ENCODE assay signal across 33 cellular contexts in the genomic region with DNA sequence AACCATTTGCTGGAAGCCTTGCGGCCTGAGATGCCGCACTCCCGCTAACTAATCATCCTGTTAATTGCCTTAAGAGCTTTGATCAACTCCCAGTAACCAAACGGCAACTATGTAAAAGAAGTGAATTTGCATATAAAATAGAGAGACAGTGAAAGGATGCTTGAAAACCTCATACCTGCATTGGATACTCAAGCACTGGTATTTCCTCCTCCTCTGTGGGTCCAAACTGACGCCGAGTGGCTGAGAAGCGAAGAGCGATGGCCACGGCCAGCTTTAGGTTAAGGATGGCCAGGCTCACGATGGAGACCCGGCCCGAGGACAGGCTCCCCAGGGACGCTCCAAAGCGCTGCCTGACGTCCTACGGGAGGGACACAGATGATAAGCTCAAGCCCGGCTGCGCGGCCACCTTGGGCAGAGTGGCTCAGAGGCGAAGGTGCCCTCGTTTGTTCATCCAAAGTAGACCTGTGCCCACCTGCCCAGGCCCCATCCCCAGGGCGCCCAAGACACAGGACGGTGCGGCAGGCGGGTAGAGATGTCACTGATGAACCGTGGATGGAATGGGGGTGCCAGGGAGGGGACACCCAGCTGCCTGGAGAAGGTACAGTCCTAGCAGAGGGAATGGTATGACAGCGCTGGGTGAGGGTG.
"Had no signal": no experiment of that assay in that cellular context is flagged by ENCODE, and none has a peak within 500 bp of the region (broad histone marks: within the 10 kb centered on the region; RNA-seq: fewer than 3 reads in every experiment).

No MANE protein-coding gene starts in this region.

- H3K27me3 Mint-ChIP-seq: activated CD4-positive, alpha-beta memory T cell treated with anti-CD3 and anti-CD28 coated beads for 36 hours; activated CD4-positive, alpha-beta T cell treated with anti-CD3 and anti-CD28 coated beads, Interleukin-2, amount 10 ng/mL, durations not matched to agents 24 days and 14 days; activated naive CD4-positive, alpha-beta T cell treated with anti-CD3 and anti-CD28 coated beads, Interleukin-2, amount 50 U/mL, for 24 hours; activated naive CD8-positive, alpha-beta T cell treated with anti-CD3 and anti-CD28 coated beads, Interleukin-2, amount 50 U/mL, for 24 hours; activated T-helper 17 cell treated with anti-CD3 and anti-CD28 coated beads, Interleukin-2, amount 50 U/mL, for 72 hours; dendritic cell treated with granulocyte-macrophage colony-stimulating factor and Interleukin-4, amounts not matched to agents 40 ng/mL and 50 ng/mL, for 4 days; natural killer cell treated with Interleukin-12 subunit alpha and Interleukin-12 subunit beta and Interleukin-15 and Interleukin-18, amount 100 ng/mL, for 72 hours; stimulated activated naive B cell treated with anti-CD40 and anti-IgM and Interleukin-4, amounts not matched to agents 10 μg/mL and 1 μg/mL and 100 μg/mL, for 72 hours had no signal

- H3K36me3 ChIP-seq: WERI-Rb-1 had no signal

- H3K27ac Mint-ChIP-seq: activated CD4-positive, alpha-beta memory T cell treated with anti-CD3 and anti-CD28 coated beads for 36 hours; activated CD4-positive, alpha-beta T cell treated with anti-CD3 and anti-CD28 coated beads, Interleukin-2, amount 10 ng/mL, durations not matched to agents 24 days and 14 days; activated naive CD4-positive, alpha-beta T cell treated with anti-CD3 and anti-CD28 coated beads, Interleukin-2, amount 50 U/mL, for 24 hours; activated naive CD8-positive, alpha-beta T cell treated with anti-CD3 and anti-CD28 coated beads, Interleukin-2, amount 50 U/mL, for 24 hours; activated T-helper 17 cell treated with anti-CD3 and anti-CD28 coated beads, Interleukin-2, amount 50 U/mL, for 72 hours; dendritic cell treated with granulocyte-macrophage colony-stimulating factor and Interleukin-4, amounts not matched to agents 40 ng/mL and 50 ng/mL, for 4 days; natural killer cell treated with Interleukin-12 subunit alpha and Interleukin-12 subunit beta and Interleukin-15 and Interleukin-18, amount 100 ng/mL, for 72 hours; stimulated activated naive B cell treated with anti-CD40 and anti-IgM and Interleukin-4, amounts not matched to agents 10 μg/mL and 1 μg/mL and 100 μg/mL, for 72 hours; T-helper 1 cell treated with Interleukin-12 subunit alpha and Interleukin-12 subunit beta and Interleukin-4 antibody, amounts not matched to agents 30 μg/mL and 1 μg/mL, for 36 hours had no signal

- H3K4me3 ChIP-seq: esophagus squamous epithelium, lower lobe of right lung, pancreas, prostate gland, sigmoid colon, suprapubic skin, tibial artery had no signal

- FAIRE-seq: keratinocyte, pancreas, small intestine, TTC549 had no signal

- H3K4me3 Mint-ChIP-seq: activated CD4-positive, alpha-beta memory T cell treated with anti-CD3 and anti-CD28 coated beads for 36 hours; activated CD4-positive, alpha-beta T cell treated with anti-CD3 and anti-CD28 coated beads, Interleukin-2, amount 10 ng/mL, durations not matched to agents 24 days and 14 days; activated naive CD4-positive, alpha-beta T cell treated with anti-CD3 and anti-CD28 coated beads, Interleukin-2, amount 50 U/mL, for 24 hours; activated naive CD8-positive, alpha-beta T cell treated with anti-CD3 and anti-CD28 coated beads, Interleukin-2, amount 50 U/mL, for 24 hours; activated T-cell treated with anti-CD3 and anti-CD28 coated beads, Interleukin-2, amount 50 U/mL, for 4 hours; activated T-helper 17 cell treated with anti-CD3 and anti-CD28 coated beads, Interleukin-2, amount 50 U/mL, for 72 hours; dendritic cell treated with granulocyte-macrophage colony-stimulating factor and Interleukin-4, amounts not matched to agents 40 ng/mL and 50 ng/mL, for 4 days; natural killer cell treated with Interleukin-12 subunit alpha and Interleukin-12 subunit beta and Interleukin-15 and Interleukin-18, amount 100 ng/mL, for 72 hours; stimulated activated naive B cell treated with anti-CD40 and anti-IgM and Interleukin-4, amounts not matched to agents 10 μg/mL and 1 μg/mL and 100 μg/mL, for 72 hours; T-helper 1 cell treated with Interleukin-12 subunit alpha and Interleukin-12 subunit beta and Interleukin-4 antibody, amounts not matched to agents 30 μg/mL and 1 μg/mL, for 36 hours had no signal

- H3K4me1 ChIP-seq: pancreas had no signal

- H3K9me3 ChIP-seq: esophagus squamous epithelium, lower lobe of right lung, pancreas, prostate gland, sigmoid colon, suprapubic skin, tibial artery had no signal

- DNase-seq: activated CD4-positive, alpha-beta memory T cell treated with anti-CD3 and anti-CD28 coated beads for 36 hours; activated CD4-positive, alpha-beta T cell treated with anti-CD3 and anti-CD28 coated beads, Interleukin-2, amount 10 ng/mL, durations not matched to agents 24 days and 14 days; activated CD4-positive, CD25-positive, alpha-beta regulatory T cell treated with anti-CD3 and anti-CD28 coated beads, Interleukin-2, amount 50 U/mL, for 72 hours; activated gamma-delta T cell treated with Interleukin-2 at 50 U/mL for 16 hours; activated naive CD8-positive, alpha-beta T cell treated with anti-CD3 and anti-CD28 coated beads, Interleukin-2, amount 50 U/mL, for 24 hours; activated T-cell treated with anti-CD3 and anti-CD28 coated beads, Interleukin-2, amount 50 U/mL, for 4 hours; amygdala; caudate nucleus; esophagus squamous epithelium; foreskin melanocyte; lower lobe of right lung; mesendoderm; retina; sigmoid colon; small intestine; stimulated activated CD4-positive, alpha-beta T cell treated with anti-CD3 and anti-CD28 coated beads, Interleukin-4, amount 100 ng/mL, for 24 hours; stimulated activated CD8-positive, alpha-beta memory T cell treated with anti-CD3 and anti-CD28 coated beads, Interleukin-4, amount 100 ng/mL, for 48 hours; stimulated activated naive B cell treated with anti-CD40 and anti-IgM and Interleukin-4, amounts not matched to agents 10 μg/mL and 1 μg/mL and 100 μg/mL, for 72 hours; SW 1271; T-helper 9 cell; tibial artery; WERI-Rb-1 had no signal

- H3K9me3 Mint-ChIP-seq: activated CD4-positive, alpha-beta memory T cell treated with anti-CD3 and anti-CD28 coated beads for 36 hours; activated CD4-positive, alpha-beta T cell treated with anti-CD3 and anti-CD28 coated beads, Interleukin-2, amount 10 ng/mL, durations not matched to agents 24 days and 14 days; activated naive CD4-positive, alpha-beta T cell treated with anti-CD3 and anti-CD28 coated beads, Interleukin-2, amount 50 U/mL, for 24 hours; activated naive CD8-positive, alpha-beta T cell treated with anti-CD3 and anti-CD28 coated beads, Interleukin-2, amount 50 U/mL, for 24 hours; activated T-cell treated with anti-CD3 and anti-CD28 coated beads, Interleukin-2, amount 50 U/mL, for 4 hours; activated T-helper 17 cell treated with anti-CD3 and anti-CD28 coated beads, Interleukin-2, amount 50 U/mL, for 72 hours; dendritic cell treated with granulocyte-macrophage colony-stimulating factor and Interleukin-4, amounts not matched to agents 40 ng/mL and 50 ng/mL, for 4 days; natural killer cell treated with Interleukin-12 subunit alpha and Interleukin-12 subunit beta and Interleukin-15 and Interleukin-18, amount 100 ng/mL, for 72 hours; stimulated activated naive B cell treated with anti-CD40 and anti-IgM and Interleukin-4, amounts not matched to agents 10 μg/mL and 1 μg/mL and 100 μg/mL, for 72 hours; T-helper 1 cell treated with Interleukin-12 subunit alpha and Interleukin-12 subunit beta and Interleukin-4 antibody, amounts not matched to agents 30 μg/mL and 1 μg/mL, for 36 hours had no signal

- H3K4me1 Mint-ChIP-seq: activated naive CD4-positive, alpha-beta T cell treated with anti-CD3 and anti-CD28 coated beads, Interleukin-2, amount 50 U/mL, for 24 hours had no signal

- H3K27me3 ChIP-seq: esophagus squamous epithelium, pancreas, sigmoid colon, suprapubic skin, tibial artery had no signal

- H3K27ac ChIP-seq: epithelial cell of prostate, esophagus squamous epithelium, lower lobe of right lung, pancreas, prostate gland, suprapubic skin, tibial artery, WERI-Rb-1 had no signal
